Comparison of ENCODE assay signal across 9 cellular contexts in the genomic region with DNA sequence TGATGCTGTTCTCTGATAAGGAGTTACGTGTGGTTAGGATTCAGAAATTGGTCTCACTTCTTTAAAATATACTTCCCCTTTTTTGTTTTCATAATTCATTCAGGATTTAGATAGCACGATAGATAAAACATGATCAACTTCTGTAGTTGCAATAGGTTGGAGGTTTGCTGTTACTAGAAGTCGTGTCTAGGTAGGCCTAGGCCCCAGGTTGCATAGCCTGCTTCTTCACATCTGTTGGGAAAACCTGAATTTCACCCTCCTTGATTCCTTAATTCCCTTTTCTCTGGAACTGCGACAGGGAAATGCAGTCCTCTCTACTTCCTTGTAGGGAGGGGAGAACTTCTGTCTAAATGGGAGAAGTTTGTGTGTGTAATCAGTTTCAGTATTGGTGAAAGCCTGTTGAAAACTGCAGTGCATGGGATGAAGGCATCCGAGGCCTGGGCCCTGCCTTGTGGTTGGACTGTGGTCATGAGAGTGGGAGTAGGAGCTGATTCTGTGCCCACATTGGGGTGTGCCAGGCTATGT. TPM values are rescaled to one million over a fixed set of nuclear protein-coding genes. Genes with fewer than 3 reads are reported as not detected.
A peak's percentile ranks its signal among the peaks of the same experiment; 100 is the strongest.
DNase-seq lines count a peak whose midpoint lies in the region; ATAC-seq and TF ChIP-seq lines count a peak whose summit lies in the region.
"Had no signal": no experiment of that assay in that cellular context is flagged by ENCODE, and none has a peak within 500 bp of the region (broad histone marks: within the 10 kb centered on the region; RNA-seq: fewer than 3 reads in every experiment).

No MANE protein-coding gene starts in this region.

- CTCF ChIA-PET in GM10248 (lab: Yijun Ruan, JAX) = interaction anchor here (1.6 to 4.3 kb wide), 7 partner anchors 9 to 151 kb away, joined by 6 to 111 read pairs (median 11); a partner anchor contains a TSS

- POLR2A ChIA-PET in GM10248 (lab: Yijun Ruan, JAX) = no interaction called here

- TF ChIP-seq CTCF in GM10248 (IDR thresholded peaks at IDR 0.05; ENCODE audit: control extremely low read depth, extremely low read depth, low read depth, missing control alignments) = no peak
- no peak for TF ChIP-seq CTCF in coronary artery (IDR thresholded peaks at IDR 0.05)

- H3K27ac ChIP-seq in coronary artery = peak overlapping the region in 1 of 2 donors; percentile 5

- peak; percentile 37 for ATAC-seq in HG02678 (IDR thresholded peaks at IDR 0.05; ENCODE audit: unreplicated experiment)

- H3K4me3 ChIP-seq in coronary artery = no peak overlapping the region

- DNase-seq in GM10248 (ENCODE audit: extremely low spot score) (peak; percentile 29), RPMI7951 (ENCODE audit: low read depth) (peak; percentile 33), glomerular visceral epithelial cell (ENCODE audit: extremely low spot score) (peak; percentile 67), DMS 273 treated with DMSO at 0.1 percent for 48 hours (lab: John Stamatoyannopoulos, UW) (no peak), middle frontal gyrus (ENCODE audit: extremely low spot score, low spot score) (no peak), coronary artery (ENCODE audit: low spot score) (no peak)
- peak; percentile 49 to 52 for DNase-seq in stimulated activated CD8-positive, alpha-beta memory T cell treated with anti-CD3 and anti-CD28 coated beads, Interleukin-15, amount 100 ng/mL, for 48 hours (ENCODE audit: low read depth in 2 of 2)

RNA-seq across cellular contexts. Expression of a gene that starts 33.3 kb away (rescaled TPM):
- not detected in 2 replicates for total RNA-seq in RPMI7951 (2014; rRNA removed; shearing (Covaris generic))
- total RNA-seq: neural crest cell had no signal

Comparison
In these comparisons a context has a peak if more than half of its experiments do, and no peak if none do; other contexts are left out.
1. DNase-seq: peak in GM10248 (single experiment), RPMI7951 (single experiment), glomerular visceral epithelial cell (single experiment) and stimulated activated CD8-positive, alpha-beta memory T cell treated with anti-CD3 and anti-CD28 coated beads, Interleukin-15, amount 100 ng/mL, for 48 hours (2 of 2); none in DMS 273 treated with DMSO at 0.1 percent for 48 hours (single experiment), middle frontal gyrus (single experiment) and coronary artery (single experiment).